In the genomic region with DNA sequence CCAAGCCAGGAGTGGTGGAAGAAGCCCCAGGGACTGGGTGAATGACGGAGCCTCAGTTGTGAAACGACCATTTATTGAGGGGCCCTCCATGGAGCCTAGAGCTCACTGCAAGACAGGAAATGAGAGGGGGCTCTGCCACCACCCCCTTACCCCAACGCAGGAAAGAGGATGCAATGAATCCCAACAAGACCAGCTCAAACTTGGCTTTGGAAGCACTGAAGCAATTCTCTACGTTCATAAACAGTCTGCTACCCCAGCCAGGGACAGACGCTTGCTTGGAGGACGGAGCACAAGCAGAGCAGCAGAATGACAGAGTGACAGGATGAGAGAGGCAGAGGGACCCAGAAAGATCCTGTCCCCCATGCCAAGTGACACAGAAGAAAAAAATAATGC, we compare ENCODE assay signal across 9 cellular contexts. TPM values are rescaled to one million over a fixed set of nuclear protein-coding genes. Genes with fewer than 3 reads are reported as not detected.
A peak's percentile ranks its signal among the peaks of the same experiment; 100 is the strongest.
DNase-seq lines count a peak whose midpoint lies in the region; ATAC-seq and TF ChIP-seq lines count a peak whose summit lies in the region.
"Had no signal": no experiment of that assay in that cellular context is flagged by ENCODE, and none has a peak within 500 bp of the region (broad histone marks: within the 10 kb centered on the region; RNA-seq: fewer than 3 reads in every experiment).

No MANE protein-coding gene starts in this region.

- H3K4me3 ChIP-seq in astrocyte of the cerebellum (ENCODE audit: low read depth, low read length) (peak overlapping the region; percentile 88), lung (peak overlapping the region; percentile 41), transverse colon (peak overlapping the region; percentile 92 to 99 (median 96))

- H3K27ac ChIP-seq in lung (ENCODE audit: low read depth in 1 of 2, low read length in 1 of 2) (peak overlapping the region; percentile 75 to 92), transverse colon (peak overlapping the region; percentile 85 to 100 (median 97))

- peaks cover 0 to 3% of the 10 kb centered on the region in 2 donors for H3K36me3 Mint-ChIP-seq in activated T-cell treated with anti-CD3 and anti-CD28 coated beads, Interleukin-2, amount 50 U/mL, for 72 hours (ENCODE audit: insufficient read depth in 2 of 2)

- H3K27ac Mint-ChIP-seq in activated T-cell treated with anti-CD3 and anti-CD28 coated beads, Interleukin-2, amount 50 U/mL, for 72 hours = peak overlapping the region; percentile 19

- no peaks in the 10 kb centered on the region for H3K27me3 Mint-ChIP-seq in activated T-cell treated with anti-CD3 and anti-CD28 coated beads, Interleukin-2, amount 50 U/mL, for 72 hours (ENCODE audit: low read depth)

- DNase-seq in activated T-cell treated with anti-CD3 and anti-CD28 coated beads, Interleukin-2, amount 50 U/mL, for 72 hours = no peak
- no peak for DNase-seq in activated T-cell treated with anti-CD3 and anti-CD28 coated beads, Interleukin-2, amount 50 U/mL, for 1 hour
- DNase-seq in astrocyte of the cerebellum (ENCODE audit: low read depth) (no peak), lung (ENCODE audit: low spot score) (no peak), transverse colon (no peak), NCI-H774 (lab: John Stamatoyannopoulos, UW) (no peak), DMS53 (lab: John Stamatoyannopoulos, UW) (no peak), RPMI8226 (no peak)

- H3K4me1 ChIP-seq in lung (ENCODE audit: control insufficient read depth in 2 of 2, insufficient read depth in 2 of 2, low read length in 2 of 2) (peaks cover 19 to 36% of the 10 kb centered on the region in 2 donors), transverse colon (peaks cover 28 to 75% (median 54%) of the 10 kb centered on the region in 4 donors)

- WGBS in lung, 2 donors = 8 to 14% methylated on average over 6 of the region's 6 CpGs
- 20% methylated on average over 6 of the region's 6 CpGs; no CpG with 5 or more reads in 1 of the 2 donors for WGBS in transverse colon (ENCODE audit: low coverage in 1 of 2), 2 donors

- in situ Hi-C loops in astrocyte of the cerebellum (cut with HindIII; ENCODE audit: low sequenced_read_pairs) (no loop called here), transverse colon (cut with MboI; ENCODE audit: low pct_ligation_motif_present in 1 of 4, low pct_unique_long_range_greater_than_20kb in 1 of 4, low sequenced_read_pairs in 3 of 4) (no loop called here)

- no peaks in the 10 kb centered on the region for H3K9me3 Mint-ChIP-seq in activated T-cell treated with anti-CD3 and anti-CD28 coated beads, Interleukin-2, amount 50 U/mL, for 72 hours

- peak overlapping the region; percentile 88 to 96 for H3K4me3 Mint-ChIP-seq in activated T-cell treated with anti-CD3 and anti-CD28 coated beads, Interleukin-2, amount 50 U/mL, for 72 hours

- H3K27me3 ChIP-seq in lung (ENCODE audit: control insufficient read depth, insufficient read depth) = no peaks in the 10 kb centered on the region
- no peaks in the 10 kb centered on the region for H3K27me3 ChIP-seq in transverse colon

- H3K36me3 ChIP-seq in lung (ENCODE audit: control insufficient read depth in 2 of 2, insufficient read depth in 2 of 2, low read length in 2 of 2) (no peaks in the 10 kb centered on the region), transverse colon (no peaks in the 10 kb centered on the region)

- peaks cover 49% of the 10 kb centered on the region for H3K4me1 Mint-ChIP-seq in activated T-cell treated with anti-CD3 and anti-CD28 coated beads, Interleukin-2, amount 50 U/mL, for 72 hours (ENCODE audit: low read depth)

- ATAC-seq in activated T-cell treated with anti-CD3 and anti-CD28 coated beads, Interleukin-2, amount 50 U/mL, for 72 hours (replicated peaks in 1 of 2) = no peak
- ATAC-seq in lung (ENCODE audit: insufficient read depth, low FRiP score) = no peak

- H3K9me3 ChIP-seq in lung (ENCODE audit: control insufficient read depth in 2 of 2, insufficient read depth in 1 of 2, low read length in 1 of 2) (no peaks in the 10 kb centered on the region), transverse colon (no peaks in the 10 kb centered on the region)

- intact Hi-C loops in transverse colon (cut with DNase I; ENCODE audit: low total_unique reads) = no loop called here

- TF ChIP-seq CTCF in astrocyte of the cerebellum (IDR thresholded peaks at IDR 0.05; ENCODE audit: low read depth, low read length, missing control alignments) = no peak
- no peak for TF ChIP-seq CTCF in lung (IDR thresholded peaks at IDR 0.05; ENCODE audit: control extremely low read depth, extremely low read depth)
- TF ChIP-seq CTCF in transverse colon (IDR thresholded peaks at IDR 0.05) = no peak

- no peak for TF ChIP-seq POLR2A in transverse colon (IDR thresholded peaks at IDR 0.05)

- TF ChIP-seq EP300 in transverse colon (IDR thresholded peaks at IDR 0.05; ENCODE audit: low read depth) = no peak

RNA-seq across cellular contexts. Expression of a gene that starts 1.0 kb away (rescaled TPM):
- total RNA-seq in activated T-cell treated with anti-CD3 and anti-CD28 coated beads, Interleukin-2, amount 50 U/mL, for 72 hours = 10 to 100 TPM; 67.7 to 75.0 TPM
- total RNA-seq in lung = 100 to 1,000 TPM in 1 of 2 donors, 10 to 100 TPM in 1; 43.7 to 103 TPM
- 10 to 100 TPM; 54.3 to 81.5 TPM for polyA plus RNA-seq in lung
- 10 to 100 TPM; 16.7 to 74.8 (median 39.5) TPM for total RNA-seq in transverse colon

RNA-seq across cellular contexts. Expression of a gene that starts 19.9 kb away (rescaled TPM):
- total RNA-seq in activated T-cell treated with anti-CD3 and anti-CD28 coated beads, Interleukin-2, amount 50 U/mL, for 72 hours = 10 to 100 TPM; 71.3 to 84.4 TPM
- total RNA-seq in lung (1 to 10 TPM; 2.4 to 3.5 TPM), transverse colon (1 to 10 TPM in 3 of 4 donors, not detected in 1; 1.9 to 4.5 (median 4.4) TPM)
- 1 to 10 TPM; 4.1 to 5.9 TPM for polyA plus RNA-seq in lung

RNA-seq across cellular contexts. Expression of a gene that starts 26.0 kb away (rescaled TPM):
- 10 to 100 TPM; 41.6 to 77.1 TPM for total RNA-seq in activated T-cell treated with anti-CD3 and anti-CD28 coated beads, Interleukin-2, amount 50 U/mL, for 72 hours
- total RNA-seq in lung (10 to 100 TPM; 32.9 to 48.8 TPM), transverse colon (10 to 100 TPM in 3 of 4 donors, 1 to 10 TPM in 1; 7.6 to 37.5 (median 36.8) TPM)
- polyA plus RNA-seq in lung = 10 to 100 TPM; 36.8 to 42.1 TPM

RNA-seq across cellular contexts. Expression of a gene that starts 30.9 kb away (rescaled TPM):
- not detected for total RNA-seq in activated T-cell treated with anti-CD3 and anti-CD28 coated beads, Interleukin-2, amount 50 U/mL, for 72 hours
- total RNA-seq in lung = 1 to 10 TPM in 1 of 2 donors, under 1 TPM in 1; 0.37 to 1.0 TPM
- polyA plus RNA-seq in lung = under 1 TPM in 1 of 2 donors, not detected in 1; 0.38 TPM
- 1 to 10 TPM in 1 of 4 donors, under 1 TPM in 1, not detected in 2; 0.64 to 1.1 TPM for total RNA-seq in transverse colon
- polyA plus RNA-seq: adipose tissue had no signal

RNA-seq across cellular contexts. Expression of a gene that starts 43.9 kb away (rescaled TPM):
- total RNA-seq in activated T-cell treated with anti-CD3 and anti-CD28 coated beads, Interleukin-2, amount 50 U/mL, for 72 hours = 1 to 10 TPM; 4.6 to 5.8 TPM
- 10 to 100 TPM in 1 of 2 donors, 1 to 10 TPM in 1; 3.5 to 10.7 TPM for total RNA-seq in lung
- 10 to 100 TPM in 1 of 2 donors, 1 to 10 TPM in 1; 4.1 to 11.2 TPM for polyA plus RNA-seq in lung
- 100 to 1,000 TPM in 1 of 4 donors, 10 to 100 TPM in 3; 23.8 to 115 (median 35.8) TPM for total RNA-seq in transverse colon

Comparison
In these comparisons a context has a peak if more than half of its experiments do, and no peak if none do; other contexts are left out.
1. H3K4me3 ChIP-seq: peak in every context shown above with its lines; median percentile 96 in transverse colon; 88 in astrocyte of the cerebellum; 41 in lung.
2. RNA of a gene that starts 19.9 kb away (total RNA-seq): 71.3 to 84.4 TPM in activated T-cell treated with anti-CD3 and anti-CD28 coated beads, Interleukin-2, amount 50 U/mL, for 72 hours; 1.9 to 4.5 TPM in transverse colon and 2.4 to 3.5 TPM in lung; every median in the first group is over 10 times any median in the second.